In the genomic region with DNA sequence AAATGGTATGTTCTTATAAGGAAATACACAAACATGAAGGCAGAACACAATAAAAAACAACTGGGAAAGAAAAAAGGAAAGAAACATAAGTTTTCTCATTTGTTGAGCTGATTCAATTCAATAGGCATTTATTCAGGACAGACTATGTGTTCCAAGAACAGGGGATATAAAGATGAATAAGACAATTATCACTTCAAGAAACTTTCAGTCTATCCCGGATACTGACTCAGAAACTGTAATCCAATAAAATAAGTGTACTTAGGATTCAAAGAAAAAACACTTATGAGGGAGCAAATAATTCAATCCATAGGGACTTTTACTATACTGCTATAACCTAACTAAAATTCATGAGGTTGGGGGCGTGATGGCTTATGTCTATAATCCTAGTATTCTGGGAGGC, we compare ENCODE assay signal across 17 cellular contexts. TPM values are rescaled to one million over a fixed set of nuclear protein-coding genes. Genes with fewer than 3 reads are reported as not detected.
DNase-seq lines count a peak whose midpoint lies in the region; ATAC-seq and TF ChIP-seq lines count a peak whose summit lies in the region.
"Had no signal": no experiment of that assay in that cellular context is flagged by ENCODE, and none has a peak within 500 bp of the region (broad histone marks: within the 10 kb centered on the region; RNA-seq: fewer than 3 reads in every experiment).

No MANE protein-coding gene starts in this region.

- H3K27ac Mint-ChIP-seq in activated naive CD8-positive, alpha-beta T cell treated with anti-CD3 and anti-CD28 coated beads, Interleukin-2, amount 50 U/mL, for 24 hours, result peak overlapping the region; percentile 9
- no peak overlapping the region for H3K27ac Mint-ChIP-seq in activated naive CD8-positive, alpha-beta T cell treated with anti-CD3 and anti-CD28 coated beads for 36 hours
- peak overlapping the region; percentile 75 for H3K27ac Mint-ChIP-seq in activated B cell treated with CpG ODN at 0.5 μM for 24 hours
- H3K27ac Mint-ChIP-seq in memory B cell, result peak overlapping the region; percentile 87
- H3K27ac Mint-ChIP-seq: activated naive CD4-positive, alpha-beta T cell treated with anti-CD3 and anti-CD28 coated beads for 36 hours; GM23338 had no signal

- no peaks in the 10 kb centered on the region for H4K20me1 ChIP-seq in smooth muscle cell (ENCODE audit: low read depth)

- H3K9me3 Mint-ChIP-seq in activated naive CD8-positive, alpha-beta T cell treated with anti-CD3 and anti-CD28 coated beads, Interleukin-2, amount 50 U/mL, for 24 hours, result no peaks in the 10 kb centered on the region
- H3K9me3 Mint-ChIP-seq in activated naive CD8-positive, alpha-beta T cell treated with anti-CD3 and anti-CD28 coated beads for 36 hours, result no peaks in the 10 kb centered on the region
- H3K9me3 Mint-ChIP-seq in activated B cell treated with CpG ODN at 0.5 μM for 24 hours (no peaks in the 10 kb centered on the region), memory B cell (no peaks in the 10 kb centered on the region)
- H3K9me3 Mint-ChIP-seq: activated naive CD4-positive, alpha-beta T cell treated with anti-CD3 and anti-CD28 coated beads for 36 hours; GM23338 had no signal

- H3K9ac ChIP-seq in smooth muscle cell (ENCODE audit: low read depth), result peak overlapping the region; percentile 6

- no peaks in the 10 kb centered on the region for H3K79me2 ChIP-seq in smooth muscle cell (ENCODE audit: low read depth)

- intact Hi-C loops in activated B cell treated with CpG ODN at 0.5 μM for 24 hours (cut with micrococcal nuclease), result loop anchor here (1.0 kb wide), 1 partner anchor 36 kb away; no protein-coding TSS in a partner anchor

- H3K27me3 Mint-ChIP-seq in activated naive CD8-positive, alpha-beta T cell treated with anti-CD3 and anti-CD28 coated beads, Interleukin-2, amount 50 U/mL, for 24 hours, result no peaks in the 10 kb centered on the region
- H3K27me3 Mint-ChIP-seq in activated naive CD8-positive, alpha-beta T cell treated with anti-CD3 and anti-CD28 coated beads for 36 hours, result no peaks in the 10 kb centered on the region
- H3K27me3 Mint-ChIP-seq in activated B cell treated with CpG ODN at 0.5 μM for 24 hours, result no peaks in the 10 kb centered on the region
- no peaks in the 10 kb centered on the region for H3K27me3 Mint-ChIP-seq in memory B cell

- POLR2A ChIA-PET in activated B cell treated with CpG ODN at 0.5 μM for 24 hours (lab: Charles Lee), result interaction anchor here (1.2 to 4.1 kb wide), 6 partner anchors 9 to 166 kb away, joined by 5 to 20 read pairs (median 8); partner anchors contain the start of genes ADPRH, COX17 and TIMMDC1

- CTCF ChIA-PET in activated B cell treated with CpG ODN at 0.5 μM for 24 hours (lab: Charles Lee), result interaction anchor here (1.1 to 1.2 kb wide), 2 partner anchors 10 to 133 kb away, joined by 3 read pairs; no protein-coding TSS in a partner anchor

- no peaks in the 10 kb centered on the region for H3K9me3 ChIP-seq in smooth muscle cell (replicated peaks; ENCODE audit: low read depth)
- H3K9me3 ChIP-seq: A549, pancreas, Peyer's patch had no signal

- no peak overlapping the region for H3K4me3 ChIP-seq in smooth muscle cell
- H3K4me3 ChIP-seq: A549, GM23338, pancreas, Peyer's patch had no signal

- no peak overlapping the region for H3K4me3 Mint-ChIP-seq in activated naive CD8-positive, alpha-beta T cell treated with anti-CD3 and anti-CD28 coated beads, Interleukin-2, amount 50 U/mL, for 24 hours
- H3K4me3 Mint-ChIP-seq in activated naive CD8-positive, alpha-beta T cell treated with anti-CD3 and anti-CD28 coated beads for 36 hours, result no peak overlapping the region
- no peak overlapping the region for H3K4me3 Mint-ChIP-seq in activated B cell treated with CpG ODN at 0.5 μM for 24 hours
- H3K4me3 Mint-ChIP-seq in memory B cell, result no peak overlapping the region
- H3K4me3 Mint-ChIP-seq: activated naive CD4-positive, alpha-beta T cell treated with anti-CD3 and anti-CD28 coated beads for 36 hours; GM23338 had no signal

- DNase-seq in activated naive CD8-positive, alpha-beta T cell treated with anti-CD3 and anti-CD28 coated beads, Interleukin-2, amount 50 U/mL, for 24 hours, result no peak
- no peak for DNase-seq in activated naive CD8-positive, alpha-beta T cell treated with anti-CD3 and anti-CD28 coated beads for 36 hours
- no peak for DNase-seq in activated B cell treated with CpG ODN at 0.5 μM for 24 hours
- DNase-seq in memory B cell (ENCODE audit: low spot score in 2 of 2), result no peak
- no peak for DNase-seq in smooth muscle cell (lab: John Stamatoyannopoulos, UW; ENCODE audit: unreplicated experiment)
- no peak for DNase-seq in NCI-H524 (lab: John Stamatoyannopoulos, UW)
- DNase-seq in kidney tubule cell (ENCODE audit: low spot score), result no peak
- DNase-seq in CD1c-positive myeloid dendritic cell (ENCODE audit: extremely low spot score), result no peak
- DNase-seq: activated CD4-positive, CD25-positive, alpha-beta regulatory T cell; activated naive CD4-positive, alpha-beta T cell treated with anti-CD3 and anti-CD28 coated beads for 36 hours; caudate nucleus; islet precursor cell; NCI-H526; pancreas; Peyer's patch had no signal

- peaks cover under 1% of the 10 kb centered on the region for H3K36me3 ChIP-seq in smooth muscle cell (ENCODE audit: low read depth)

- H3F3A ChIP-seq in smooth muscle cell (ENCODE audit: low read depth), result no peaks in the 10 kb centered on the region

- peaks cover 4% of the 10 kb centered on the region for H3K36me3 Mint-ChIP-seq in activated naive CD8-positive, alpha-beta T cell treated with anti-CD3 and anti-CD28 coated beads, Interleukin-2, amount 50 U/mL, for 24 hours (ENCODE audit: low read depth)
- H3K36me3 Mint-ChIP-seq in activated naive CD8-positive, alpha-beta T cell treated with anti-CD3 and anti-CD28 coated beads for 36 hours, result peaks cover 15% of the 10 kb centered on the region
- H3K36me3 Mint-ChIP-seq in activated B cell treated with CpG ODN at 0.5 μM for 24 hours (ENCODE audit: low read depth) (peaks cover 26% of the 10 kb centered on the region), memory B cell (peaks cover 7% of the 10 kb centered on the region)

- TF ChIP-seq CTCF in activated B cell treated with CpG ODN at 0.5 μM for 24 hours (IDR thresholded peaks at IDR 0.05) (no peak), smooth muscle cell (IDR thresholded peaks at IDR 0.05; ENCODE audit: borderline replicate concordance, insufficient read depth, poor library complexity, severe bottlenecking) (no peak)

- H3K27me3 ChIP-seq in smooth muscle cell (ENCODE audit: low read depth), result no peaks in the 10 kb centered on the region
- H3K27me3 ChIP-seq: pancreas, Peyer's patch had no signal

- H3K27ac ChIP-seq in smooth muscle cell (ENCODE audit: low read depth), result peak overlapping the region; percentile 81
- H3K27ac ChIP-seq: A549, pancreas had no signal

- H2AFZ ChIP-seq in smooth muscle cell (ENCODE audit: low read depth), result no peak overlapping the region
- H2AFZ ChIP-seq: GM23338 had no signal

- peaks cover 9% of the 10 kb centered on the region for H3K4me1 Mint-ChIP-seq in activated naive CD8-positive, alpha-beta T cell treated with anti-CD3 and anti-CD28 coated beads, Interleukin-2, amount 50 U/mL, for 24 hours
- no peaks in the 10 kb centered on the region for H3K4me1 Mint-ChIP-seq in activated naive CD8-positive, alpha-beta T cell treated with anti-CD3 and anti-CD28 coated beads for 36 hours
- H3K4me1 Mint-ChIP-seq in activated B cell treated with CpG ODN at 0.5 μM for 24 hours (peaks cover 62% of the 10 kb centered on the region), memory B cell (peaks cover 26% of the 10 kb centered on the region)

- H3K4me1 ChIP-seq in smooth muscle cell (ENCODE audit: low read depth), result no peaks in the 10 kb centered on the region
- H3K4me1 ChIP-seq: Peyer's patch had no signal

- ATAC-seq in activated naive CD8-positive, alpha-beta T cell treated with anti-CD3 and anti-CD28 coated beads, Interleukin-2, amount 50 U/mL, for 24 hours, result no peak
- ATAC-seq in activated B cell treated with CpG ODN at 0.5 μM for 24 hours (ENCODE audit: low read depth) (no peak), memory B cell (ENCODE audit: low read depth) (no peak)
- ATAC-seq: A549, GM23338, pancreas had no signal

- 67% methylated on average over 2 of the region's 2 CpGs for WGBS in smooth muscle cell (ENCODE audit: low lambda C conversion rate)

- H3K4me2 ChIP-seq in smooth muscle cell, result no peak overlapping the region
- H3K4me2 ChIP-seq: A549, GM23338 had no signal

RNA-seq across cellular contexts. Expression of gene POPDC2, which starts 3.5 kb away (rescaled TPM):
- total RNA-seq in activated naive CD8-positive, alpha-beta T cell treated with anti-CD3 and anti-CD28 coated beads for 36 hours, result 1 to 10 TPM; 1.6 to 2.0 TPM
- total RNA-seq in activated B cell treated with CpG ODN at 0.5 μM for 24 hours, result 5.5 and 6.7 TPM in 2 replicates
- 1.2 and 2.1 TPM in 2 replicates for total RNA-seq in smooth muscle cell
- polyA plus RNA-seq in smooth muscle cell, result 0.94 and 1.5 TPM in 2 replicates
- total RNA-seq: GM23338 had no signal

RNA-seq across cellular contexts. Expression of gene COX17, which starts 13.3 kb away (rescaled TPM):
- total RNA-seq in activated naive CD8-positive, alpha-beta T cell treated with anti-CD3 and anti-CD28 coated beads for 36 hours, result 10 to 100 TPM; 79.5 to 85.9 TPM
- total RNA-seq in activated B cell treated with CpG ODN at 0.5 μM for 24 hours (58.8 and 58.9 TPM in 2 replicates), smooth muscle cell (22.7 and 69.4 TPM in 2 replicates)
- 47.0 and 60.0 TPM in 2 replicates for polyA plus RNA-seq in smooth muscle cell

RNA-seq across cellular contexts. Expression of gene CFAP91, which starts 38.9 kb away (rescaled TPM):
- total RNA-seq in activated naive CD8-positive, alpha-beta T cell treated with anti-CD3 and anti-CD28 coated beads for 36 hours, result under 1 TPM; 0.28 to 0.47 TPM
- 8.5 and 12.9 TPM in 2 replicates for total RNA-seq in activated B cell treated with CpG ODN at 0.5 μM for 24 hours
- total RNA-seq in smooth muscle cell, result 0.36 TPM in 1 of 2 replicates, not detected in the other
- polyA plus RNA-seq in smooth muscle cell, result 0.40 TPM in 1 of 2 replicates, not detected in the other
